12 cellular contexts compared by ENCODE assay signal in genomic region chr4:15784959-15785634, GRCh38. TPM values are rescaled to one million over a fixed set of nuclear protein-coding genes. Genes with fewer than 3 reads are reported as not detected.
DNase-seq lines count a peak whose midpoint lies in the region; ATAC-seq and TF ChIP-seq lines count a peak whose summit lies in the region.
"Had no signal": no experiment of that assay in that cellular context is flagged by ENCODE, and none has a peak within 500 bp of the region (broad histone marks: within the 10 kb centered on the region; RNA-seq: fewer than 3 reads in every experiment).

No MANE protein-coding gene starts in this region.

- peak; percentile 80 for ATAC-seq in GM19043 (IDR thresholded peaks at IDR 0.05; ENCODE audit: low read depth, unreplicated experiment)
- ATAC-seq in GM21786 (IDR thresholded peaks at IDR 0.05; ENCODE audit: unreplicated experiment), result peak; percentile 84
- ATAC-seq in HG03378 (IDR thresholded peaks at IDR 0.05; ENCODE audit: unreplicated experiment), result peak; percentile 82
- peak; percentile 96 for ATAC-seq in naive B cell (ENCODE audit: low read depth in 2 of 2)
- ATAC-seq in left lung, result no peak
- ATAC-seq: right cardiac atrium, SK-N-SH treated with all-trans-retinoic acid at 6 μM for 48 hours had no signal

- no peak overlapping the region for H3K27ac ChIP-seq in SJCRH30
- H3K27ac ChIP-seq in left lung, result no peak overlapping the region

- TF ChIP-seq CTCF in left lung (IDR thresholded peaks at IDR 0.05), result no peak

- H3K4me1 ChIP-seq in SJCRH30 (no peaks in the 10 kb centered on the region), left lung (peaks cover under 1 to 40% of the 10 kb centered on the region in 2 donors)

- H3K4me3 ChIP-seq in SJCRH30, result no peak overlapping the region
- H3K4me3 ChIP-seq in left lung, result no peak overlapping the region

- H3K9me3 Mint-ChIP-seq in naive B cell, result peaks cover 0 to 18% (median 12%) of the 10 kb centered on the region in 7 donors

- no peaks in the 10 kb centered on the region for H3K27me3 ChIP-seq in SJCRH30
- no peaks in the 10 kb centered on the region for H3K27me3 ChIP-seq in left lung

- H3K36me3 ChIP-seq in SJCRH30 (no peaks in the 10 kb centered on the region), left lung (peaks cover 0 to 7% of the 10 kb centered on the region in 2 donors)

- H3K36me3 Mint-ChIP-seq in naive B cell, result peaks cover 11 to 21% of the 10 kb centered on the region in 2 donors

- peak overlapping the region; percentile 17 to 94 (median 78) for H3K27ac Mint-ChIP-seq in naive B cell

- H3K4me1 Mint-ChIP-seq in naive B cell, result peaks cover 52 to 77% (median 62%) of the 10 kb centered on the region in 3 donors

- peak overlapping the region in 6 of 8 donors; percentile 5 to 87 (median 68) for H3K4me3 Mint-ChIP-seq in naive B cell

- DNase-seq in naive B cell, result peak; percentile 73
- DNase-seq in SJCRH30, result no peak
- no peak for DNase-seq in AML-193 (lab: John Stamatoyannopoulos, UW)
- no peak for DNase-seq in left lung
- no peak for DNase-seq in putamen (ENCODE audit: low spot score)
- DNase-seq: NCI-H2081 treated with DMSO at 0.1 percent for 48 hours, right cardiac atrium had no signal

- H3K9me3 ChIP-seq in SJCRH30 (replicated peaks) (peaks cover 4% of the 10 kb centered on the region; the same call in 1 of the 2 replicates), left lung (peaks cover 0 to 2% of the 10 kb centered on the region in 2 donors)

- H3K27me3 Mint-ChIP-seq in naive B cell, result no peaks in the 10 kb centered on the region

- intact Hi-C loops in left lung (cut with DNase I), result no loop called here

RNA-seq across cellular contexts. Expression of gene CD38, which starts 7.0 kb away (rescaled TPM):
- 10 to 100 TPM; 12.8 to 33.8 (median 24.7) TPM for polyA plus RNA-seq in naive B cell (ENCODE audit: low read depth in 6 of 6)
- total RNA-seq in SJCRH30 (2014; rRNA removed; shearing (Covaris generic)), result 0.03 and 0.06 TPM in 2 replicates
- 10 to 100 TPM; 21.0 to 38.4 TPM for total RNA-seq in left lung
- total RNA-seq: bronchial epithelial cell had no signal

Comparison
In these comparisons a context has a peak if more than half of its experiments do, and no peak if none do; other contexts are left out.
1. RNA of gene CD38, which starts 7.0 kb away (total RNA-seq): 21.0 to 38.4 TPM in left lung; 0.03 to 0.06 TPM in SJCRH30; every median in the first group is over 10 times any median in the second.